ENCODE assay signal across 9 cellular contexts in the genomic region with DNA sequence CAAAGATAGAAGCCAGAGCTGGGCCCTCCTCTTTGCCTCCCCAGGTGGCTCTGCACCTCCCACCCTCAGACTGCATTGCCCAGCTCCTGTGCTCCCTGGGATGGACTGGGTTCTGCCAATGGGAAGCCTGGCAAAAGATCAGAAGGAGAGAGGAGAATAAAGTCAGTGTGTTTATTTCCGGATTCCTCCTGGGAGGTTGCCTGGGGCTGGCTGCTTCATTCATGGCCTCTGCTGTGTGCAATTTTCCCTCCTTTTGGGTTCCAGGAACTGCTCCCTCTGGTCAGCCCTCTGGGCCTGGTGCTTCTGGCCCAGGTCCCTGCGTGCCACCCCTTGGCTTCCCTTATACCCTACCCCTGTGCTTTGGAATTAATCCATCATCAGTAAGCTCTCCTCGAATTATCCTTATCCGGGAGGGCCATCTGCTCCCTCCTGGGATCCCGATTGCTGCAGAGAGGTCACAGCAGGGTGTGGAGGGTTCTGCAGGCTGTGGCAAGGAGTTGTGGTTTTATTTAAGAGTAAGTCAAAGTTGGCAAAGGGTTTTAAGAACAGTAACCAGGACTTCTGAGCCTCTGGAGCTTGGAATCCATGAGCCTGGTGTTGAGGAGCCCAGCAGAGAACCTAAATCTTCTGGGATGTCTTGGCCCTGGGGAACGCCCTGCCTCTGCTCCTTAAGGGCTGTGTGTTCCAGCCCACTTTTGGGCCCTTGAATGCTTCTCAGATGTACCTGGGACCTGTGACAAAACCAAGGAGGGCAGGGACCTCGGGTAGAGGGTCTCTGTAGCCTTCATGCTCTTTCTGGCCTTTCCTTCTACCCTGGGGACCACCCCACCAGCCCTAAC. TPM values are rescaled to one million over a fixed set of nuclear protein-coding genes. Genes with fewer than 3 reads are reported as not detected.
A peak's percentile ranks its signal among the peaks of the same experiment; 100 is the strongest.
DNase-seq lines count a peak whose midpoint lies in the region; ATAC-seq, FAIRE-seq and TF ChIP-seq lines count a peak whose summit lies in the region.
"Had no signal": no experiment of that assay in that cellular context is flagged by ENCODE, and none has a peak within 500 bp of the region (broad histone marks: within the 10 kb centered on the region; RNA-seq: fewer than 3 reads in every experiment).

No MANE protein-coding gene starts in this region.

- intact Hi-C loops in psoas muscle (cut with DNase I): no loop called here

- DNase-seq in EH (ENCODE audit: low read depth) (peak; percentile 77), RWPE2 (ENCODE audit: low spot score) (no peak), fibroblast of gingiva (ENCODE audit: low read depth) (peak; percentile 96), psoas muscle (peak in 1 of 2 donors; percentile 48), NCI-H748 (lab: John Stamatoyannopoulos, UW; ENCODE audit: unreplicated experiment) (no peak), NAMALWA (ENCODE audit: low spot score) (no peak), frontal cortex (ENCODE audit: low spot score in 2 of 2) (no peak), AML-193 (lab: John Stamatoyannopoulos, UW) (no peak)
- DNase-seq: DMS53 had no signal

- H3K27me3 ChIP-seq in RWPE2 (ENCODE audit: insufficient read depth, poor library complexity, severe bottlenecking) (no peaks in the 10 kb centered on the region), psoas muscle (ENCODE audit: insufficient read depth in 3 of 3, low read length in 2 of 3) (no peaks in the 10 kb centered on the region)

- FAIRE-seq in frontal cortex (lab: Jason Lieb, UNC): no peak

- H3K27ac ChIP-seq in RWPE2 (ENCODE audit: poor library complexity, severe bottlenecking) (peak overlapping the region; percentile 87), psoas muscle (no peak overlapping the region)

- H3K4me3 ChIP-seq in RWPE2 (ENCODE audit: severe bottlenecking) (no peak overlapping the region), psoas muscle (no peak overlapping the region)

- H3K36me3 ChIP-seq in RWPE2 (ENCODE audit: low read depth) (no peaks in the 10 kb centered on the region), psoas muscle (ENCODE audit: insufficient read depth in 1 of 2, low read depth in 1 of 2) (no peaks in the 10 kb centered on the region)

- H3K9me3 ChIP-seq in RWPE2 (ENCODE audit: severe bottlenecking) (no peaks in the 10 kb centered on the region), psoas muscle (no peaks in the 10 kb centered on the region)

- 40 to 57% (median 42%) methylated on average over 7 of the region's 7 CpGs for WGBS in psoas muscle, 3 donors

- ATAC-seq in RWPE2 (ENCODE audit: low read depth) (peak; percentile 22; the same call in 2 of the 3 replicates), psoas muscle (peak in 3 of 4 donors; percentile 45 to 52 (median 48))

- peaks cover 25% of the 10 kb centered on the region for H3K4me1 ChIP-seq in RWPE2 (ENCODE audit: insufficient read depth, poor library complexity, severe bottlenecking)
- H3K4me1 ChIP-seq in psoas muscle: no peaks in the 10 kb centered on the region

- TF ChIP-seq CTCF in RWPE2 (IDR thresholded peaks at IDR 0.05; ENCODE audit: poor library complexity, severe bottlenecking) (no peak), psoas muscle (IDR thresholded peaks at IDR 0.05) (no peak)

RNA-seq across cellular contexts. Expression of gene MMP2, which starts 8.2 kb away (rescaled TPM):
- total RNA-seq in psoas muscle: 10 to 100 TPM; 21.7 to 60.9 (median 38.6) TPM
- polyA plus RNA-seq in psoas muscle: 10 to 100 TPM; 16.0 to 23.2 (median 16.1) TPM
- total RNA-seq in frontal cortex: 8.2 TPM

RNA-seq across cellular contexts. Expression of gene LPCAT2, which starts 38.1 kb away (rescaled TPM):
- total RNA-seq in psoas muscle: 1 to 10 TPM; 2.1 to 4.3 (median 2.9) TPM
- polyA plus RNA-seq in psoas muscle: 1 to 10 TPM; 1.0 to 1.6 (median 1.6) TPM
- total RNA-seq in frontal cortex: 2.4 TPM

Comparison
In these comparisons a context has a peak if more than half of its experiments do, and no peak if none do; other contexts are left out.
1. DNase-seq: peak in EH (single experiment) and fibroblast of gingiva (single experiment); none in RWPE2 (single experiment), NCI-H748 (single experiment), NAMALWA (single experiment), frontal cortex (0 of 2) and AML-193 (0 of 2).